30 cellular contexts compared by ENCODE assay signal in genomic region chr10:78066728-78067430, GRCh38.
"Had no signal": no experiment of that assay in that cellular context is flagged by ENCODE, and none has a peak within 500 bp of the region (broad histone marks: within the 10 kb centered on the region; RNA-seq: fewer than 3 reads in every experiment).

No MANE protein-coding gene starts in this region.

- H2AFZ ChIP-seq: neural progenitor cell had no signal

- H3K27me3 ChIP-seq: colonic mucosa, heart right ventricle, neural progenitor cell, ovary, sigmoid colon, spleen, tibial nerve, upper lobe of left lung had no signal

- H3K4me2 ChIP-seq: neural progenitor cell had no signal

- H3K36me3 Mint-ChIP-seq: naive thymus-derived CD4-positive, alpha-beta T cell; neural progenitor cell; stimulated activated naive B cell treated with anti-CD40 and anti-IgM and Interleukin-4, amounts not matched to agents 10 μg/mL and 1 μg/mL and 100 μg/mL, for 72 hours had no signal

- H3K9me3 Mint-ChIP-seq: dendritic cell treated with granulocyte-macrophage colony-stimulating factor and Interleukin-4, amounts not matched to agents 40 ng/mL and 50 ng/mL, for 4 days; naive thymus-derived CD4-positive, alpha-beta T cell; nephron; neural progenitor cell; stimulated activated naive B cell treated with anti-CD40 and anti-IgM and Interleukin-4, amounts not matched to agents 10 μg/mL and 1 μg/mL and 100 μg/mL, for 72 hours; stimulated activated naive CD8-positive, alpha-beta T cell treated with anti-CD3 and anti-CD28 coated beads, Interleukin-15, Interleukin-2, amounts not matched to agents 100 ng/mL and 50 ng/mL, for 24 hours had no signal

- H3K36me3 ChIP-seq: colonic mucosa, esophagus squamous epithelium, heart right ventricle, lower lobe of right lung, neural progenitor cell, ovary, sigmoid colon, spleen, thoracic aorta, tibial nerve, upper lobe of left lung had no signal

- H3K9me3 ChIP-seq: colonic mucosa, esophagus squamous epithelium, heart right ventricle, lower lobe of right lung, ovary, psoas muscle, sigmoid colon, spleen, thoracic aorta, tibial nerve, upper lobe of left lung had no signal

- H3K27ac Mint-ChIP-seq: dendritic cell treated with granulocyte-macrophage colony-stimulating factor and Interleukin-4, amounts not matched to agents 40 ng/mL and 50 ng/mL, for 4 days; naive thymus-derived CD4-positive, alpha-beta T cell; nephron; neural progenitor cell; stimulated activated naive B cell treated with anti-CD40 and anti-IgM and Interleukin-4, amounts not matched to agents 10 μg/mL and 1 μg/mL and 100 μg/mL, for 72 hours; stimulated activated naive CD8-positive, alpha-beta T cell treated with anti-CD3 and anti-CD28 coated beads, Interleukin-15, Interleukin-2, amounts not matched to agents 100 ng/mL and 50 ng/mL, for 24 hours had no signal

- H3K9ac ChIP-seq: neural progenitor cell had no signal

- H3K4me3 ChIP-seq: colonic mucosa, esophagus squamous epithelium, heart right ventricle, lower lobe of right lung, neural progenitor cell, ovary, psoas muscle, sigmoid colon, skin epidermis, spleen, thoracic aorta, tibial nerve, upper lobe of left lung had no signal

- H3K27ac ChIP-seq: colonic mucosa, esophagus squamous epithelium, heart right ventricle, lower lobe of right lung, neural progenitor cell, ovary, psoas muscle, sigmoid colon, skin epidermis, thoracic aorta, tibial nerve, upper lobe of left lung had no signal

- H3K27me3 Mint-ChIP-seq: stimulated activated naive CD8-positive, alpha-beta T cell treated with anti-CD3 and anti-CD28 coated beads, Interleukin-15, Interleukin-2, amounts not matched to agents 100 ng/mL and 50 ng/mL, for 24 hours had no signal

- H3K4me1 ChIP-seq: lower lobe of right lung, psoas muscle, sigmoid colon, tibial nerve, upper lobe of left lung had no signal

- DNase-seq: effector memory CD4-positive, alpha-beta T cell; erythroblast; esophagus squamous epithelium; foreskin melanocyte; glutamatergic neuron; heart right ventricle; hippocampal formation; islet precursor cell; left ventricle myocardium superior; lower lobe of right lung; naive thymus-derived CD4-positive, alpha-beta T cell; nucleus accumbens; ovary; psoas muscle; right cardiac atrium; sigmoid colon; stimulated activated CD4-positive, alpha-beta T cell treated with anti-CD3 and anti-CD28 coated beads, Interleukin-4, amount 100 ng/mL, for 4 hours; stimulated activated naive B cell treated with anti-CD40 and anti-IgM and Interleukin-4, amounts not matched to agents 10 μg/mL and 1 μg/mL and 100 μg/mL, for 72 hours; upper lobe of left lung had no signal

- H3K4me3 Mint-ChIP-seq: dendritic cell treated with granulocyte-macrophage colony-stimulating factor and Interleukin-4, amounts not matched to agents 40 ng/mL and 50 ng/mL, for 4 days; naive thymus-derived CD4-positive, alpha-beta T cell; nephron; neural progenitor cell; stimulated activated naive B cell treated with anti-CD40 and anti-IgM and Interleukin-4, amounts not matched to agents 10 μg/mL and 1 μg/mL and 100 μg/mL, for 72 hours; stimulated activated naive CD8-positive, alpha-beta T cell treated with anti-CD3 and anti-CD28 coated beads, Interleukin-15, Interleukin-2, amounts not matched to agents 100 ng/mL and 50 ng/mL, for 24 hours had no signal

- H3K4me1 Mint-ChIP-seq: stimulated activated naive B cell treated with anti-CD40 and anti-IgM and Interleukin-4, amounts not matched to agents 10 μg/mL and 1 μg/mL and 100 μg/mL, for 72 hours had no signal

- ATAC-seq: left ventricle myocardium superior; lower lobe of right lung; naive thymus-derived CD4-positive, alpha-beta T cell; psoas muscle; stimulated activated naive B cell treated with anti-CD40 and anti-IgM and Interleukin-4, amounts not matched to agents 10 μg/mL and 1 μg/mL and 100 μg/mL, for 72 hours had no signal

- FAIRE-seq: endothelial cell of umbilical vein, urothelium cell line had no signal
